In the genomic region with DNA sequence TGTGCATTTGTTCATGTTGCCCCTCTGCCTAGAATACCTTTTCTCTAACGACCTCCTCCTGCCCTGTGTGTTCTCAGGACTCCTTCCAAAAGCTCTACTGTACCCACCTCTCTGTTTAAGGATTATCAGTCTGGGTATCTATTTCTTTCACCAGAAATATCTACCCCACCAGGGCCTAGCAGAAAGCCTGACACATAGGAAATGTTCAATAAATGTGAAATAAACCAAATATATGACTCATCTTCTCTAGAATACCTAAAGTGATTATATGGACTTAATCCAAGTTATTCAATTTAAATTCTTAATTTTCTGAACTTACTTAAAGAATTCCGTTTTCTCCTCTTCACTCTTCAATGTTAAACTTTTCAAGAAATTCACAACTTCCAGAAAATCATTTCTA, we compare ENCODE assay signal across 18 cellular contexts. TPM values are rescaled to one million over a fixed set of nuclear protein-coding genes. Genes with fewer than 3 reads are reported as not detected.
DNase-seq lines count a peak whose midpoint lies in the region; ATAC-seq and TF ChIP-seq lines count a peak whose summit lies in the region.
"Had no signal": no experiment of that assay in that cellular context is flagged by ENCODE, and none has a peak within 500 bp of the region (broad histone marks: within the 10 kb centered on the region; RNA-seq: fewer than 3 reads in every experiment).

No MANE protein-coding gene starts in this region.

- peak overlapping the region; percentile 10; the same call in 1 of the 2 replicates for H3K4me2 ChIP-seq in SK-N-SH

- peaks cover 25 to 37% of the 10 kb centered on the region in 2 donors for H3K36me3 Mint-ChIP-seq in activated T-cell treated with anti-CD3 and anti-CD28 coated beads, Interleukin-2, amount 50 U/mL, for 72 hours (ENCODE audit: insufficient read depth in 2 of 2)
- H3K36me3 Mint-ChIP-seq in endothelial cell (ENCODE audit: low read depth, unreplicated experiment) (peaks cover 59% of the 10 kb centered on the region), natural killer cell (peaks cover 51% of the 10 kb centered on the region)

- H3K27me3 Mint-ChIP-seq in activated T-cell treated with anti-CD3 and anti-CD28 coated beads, Interleukin-2, amount 50 U/mL, for 72 hours (ENCODE audit: low read depth), result no peaks in the 10 kb centered on the region
- H3K27me3 Mint-ChIP-seq in endothelial cell (ENCODE audit: unreplicated experiment) (peaks cover 3% of the 10 kb centered on the region), natural killer cell (ENCODE audit: low read depth in 2 of 2) (no peaks in the 10 kb centered on the region)

- H4K20me1 ChIP-seq in SK-N-SH (ENCODE audit: insufficient read depth), result no peaks in the 10 kb centered on the region

- H3K9ac ChIP-seq in SK-N-SH, result peak overlapping the region; percentile 19; the same call in 1 of the 2 replicates

- H3K9me2 ChIP-seq in SK-N-SH, result no peaks in the 10 kb centered on the region

- WGBS in SK-N-SH (ENCODE audit: low lambda C conversion rate), result 40% methylated on average over 2 of the region's 2 CpGs

- H3K27ac Mint-ChIP-seq in activated T-cell treated with anti-CD3 and anti-CD28 coated beads, Interleukin-2, amount 50 U/mL, for 72 hours, result peak overlapping the region; percentile 64
- H3K27ac Mint-ChIP-seq in endothelial cell (ENCODE audit: unreplicated experiment) (no peak overlapping the region), natural killer cell (peak overlapping the region in 1 of 2 donors; percentile 16)

- no peak overlapping the region for H2AFZ ChIP-seq in SK-N-SH (ENCODE audit: low read depth)

- peak overlapping the region; percentile 85 to 87 for H3K27ac ChIP-seq in SK-N-SH (ENCODE audit: low read depth in 2 of 2, low read length in 1 of 2)
- H3K27ac ChIP-seq: SK-N-MC had no signal

- H3K4me3 ChIP-seq in SK-N-SH (ENCODE audit: low read depth in 2 of 2, low read length in 1 of 2), result no peak overlapping the region
- H3K4me3 ChIP-seq: SK-N-MC had no signal

- no peaks in the 10 kb centered on the region for H3K27me3 ChIP-seq in SK-N-SH (ENCODE audit: insufficient read depth)

- no peaks in the 10 kb centered on the region for H3K9me3 Mint-ChIP-seq in activated T-cell treated with anti-CD3 and anti-CD28 coated beads, Interleukin-2, amount 50 U/mL, for 72 hours
- H3K9me3 Mint-ChIP-seq in endothelial cell (ENCODE audit: unreplicated experiment), result no peaks in the 10 kb centered on the region
- no peaks in the 10 kb centered on the region for H3K9me3 Mint-ChIP-seq in natural killer cell

- peaks cover 8 to 19% of the 10 kb centered on the region in 2 experiments for H3K4me1 ChIP-seq in SK-N-SH (ENCODE audit: control insufficient read depth in 1 of 2, insufficient read depth in 2 of 2, low read depth in 1 of 2, low read length in 1 of 2)

- H3K79me2 ChIP-seq in SK-N-SH (ENCODE audit: insufficient read depth), result no peaks in the 10 kb centered on the region

- CTCF ChIA-PET in SK-N-SH (lab: Yijun Ruan, JAX), result interaction anchor here (1.2 kb wide), 1 partner anchor 21 kb away, joined by 3 read pairs; no protein-coding TSS in a partner anchor

- ATAC-seq in activated T-cell treated with anti-CD3 and anti-CD28 coated beads, Interleukin-2, amount 50 U/mL, for 72 hours (replicated peaks in 1 of 2), result no peak
- no peak for ATAC-seq in HG02970 (IDR thresholded peaks at IDR 0.05; ENCODE audit: low FRiP score, unreplicated experiment)
- no peak for ATAC-seq in HG03571 (IDR thresholded peaks at IDR 0.05; ENCODE audit: unreplicated experiment)
- ATAC-seq in natural killer cell, result no peak

- no peak for TF ChIP-seq RAD21 in SK-N-SH (IDR thresholded peaks at IDR 0.05; ENCODE audit: low read length)

- intact Hi-C loops in natural killer cell (cut with micrococcal nuclease), result no loop called here

- no peaks in the 10 kb centered on the region for H3K4me1 Mint-ChIP-seq in activated T-cell treated with anti-CD3 and anti-CD28 coated beads, Interleukin-2, amount 50 U/mL, for 72 hours (ENCODE audit: low read depth)
- H3K4me1 Mint-ChIP-seq in endothelial cell (ENCODE audit: unreplicated experiment) (peaks cover 2% of the 10 kb centered on the region), natural killer cell (no peaks in the 10 kb centered on the region)

- H3F3A ChIP-seq in SK-N-SH (replicated peaks; ENCODE audit: insufficient read depth), result peaks cover 41% of the 10 kb centered on the region

- POLR2A ChIA-PET in SK-N-SH (lab: Yijun Ruan, JAX), result no interaction called here

- DNase-seq in activated T-cell treated with anti-CD3 and anti-CD28 coated beads, Interleukin-2, amount 50 U/mL, for 72 hours, result no peak
- DNase-seq in activated T-cell treated with anti-CD3 and anti-CD28 coated beads, Interleukin-2, amount 50 U/mL, for 1 hour, result no peak
- no peak for DNase-seq in SK-N-SH
- no peak for DNase-seq in endothelial cell (ENCODE audit: low spot score)
- DNase-seq in natural killer cell, result no peak
- DNase-seq: 8988T, KBM-7, MV-4-11, NCI-H1105 treated with DMSO at 0.1 percent for 48 hours, NCI-H1694, NCI-H2029 treated with DMSO at 0.1 percent for 48 hours, NCI-H446 treated with DMSO at 0.1 percent for 48 hours, NCI-H526 treated with DMSO at 0.1 percent for 48 hours, RPMI8226, SHP77 had no signal

- peaks cover 72 to 85% of the 10 kb centered on the region in 2 experiments for H3K36me3 ChIP-seq in SK-N-SH (replicated peaks in 1 of 2; ENCODE audit: control insufficient read depth in 1 of 2, insufficient read depth in 2 of 2, low read length in 1 of 2)

- no peak for TF ChIP-seq CTCF in SK-N-SH (IDR thresholded peaks at IDR 0.05)
- TF ChIP-seq CTCF in endothelial cell (IDR thresholded peaks at IDR 0.05; ENCODE audit: unreplicated experiment), result no peak
- TF ChIP-seq CTCF in natural killer cell (IDR thresholded peaks at IDR 0.05), result no peak

- peak in 1 of 2 experiments; percentile 79; a peak in 2 of 4 replicates for TF ChIP-seq EP300 in SK-N-SH (IDR thresholded peaks at IDR 0.05; ENCODE audit: borderline replicate concordance in 1 of 2, low read depth in 1 of 2, low read length in 1 of 2)

- no peak overlapping the region for H3K4me3 Mint-ChIP-seq in activated T-cell treated with anti-CD3 and anti-CD28 coated beads, Interleukin-2, amount 50 U/mL, for 72 hours
- H3K4me3 Mint-ChIP-seq in endothelial cell (ENCODE audit: unreplicated experiment), result peak overlapping the region; percentile 21
- H3K4me3 Mint-ChIP-seq in natural killer cell, result no peak overlapping the region

- no peaks in the 10 kb centered on the region for H3K9me3 ChIP-seq in SK-N-SH

TF ChIP-seq in SK-N-SH, 30 proteins besides CTCF, POLR2A, EP300 and RAD21 (continues in another document):
- no peak for TF ChIP-seq EZH2phosphoT487 (IDR thresholded peaks at IDR 0.05; ENCODE audit: borderline replicate concordance, low read depth)
- TF ChIP-seq USF2 (IDR thresholded peaks at IDR 0.05; ENCODE audit: borderline replicate concordance, low read depth, low read length), result no peak
- TF ChIP-seq USF1 (IDR thresholded peaks at IDR 0.05; ENCODE audit: borderline replicate concordance, low read depth), result no peak
- peak; percentile 71 for TF ChIP-seq NFIC (IDR thresholded peaks at IDR 0.05; ENCODE audit: borderline replicate concordance)
- TF ChIP-seq TEAD4 (IDR thresholded peaks at IDR 0.05; ENCODE audit: borderline replicate concordance, insufficient read depth), result peak; percentile 78; the same call in 1 of the 2 replicates
- no peak for TF ChIP-seq REST (IDR thresholded peaks at IDR 0.05; ENCODE audit: low read depth, low read length)
- peak; percentile 85 for TF ChIP-seq TCF12 (IDR thresholded peaks at IDR 0.05)
- TF ChIP-seq ELF1 (IDR thresholded peaks at IDR 0.05), result no peak

RNA-seq across cellular contexts. Expression of gene SCYL3, which starts 27.1 kb away (rescaled TPM):
- total RNA-seq in activated T-cell treated with anti-CD3 and anti-CD28 coated beads, Interleukin-2, amount 50 U/mL, for 72 hours, result 10 to 100 TPM; 17.9 to 19.1 TPM
- 5.9 and 7.7 TPM in 2 replicates for polyA plus RNA-seq in SK-N-SH (2012; rRNA removed)
- polyA plus RNA-seq in SK-N-SH (2012; cell fraction: cytosol; rRNA removed), result 5.7 and 6.1 TPM in 2 replicates
- polyA plus RNA-seq in SK-N-SH (2012; cell fraction: nucleus; rRNA removed), result 11.6 and 15.3 TPM in 2 replicates
- total RNA-seq in endothelial cell (ENCODE audit: unreplicated experiment), result 19.2 TPM
- 10 to 100 TPM in 1 of 3 donors, 1 to 10 TPM in 2; 6.0 to 12.3 (median 7.0) TPM for total RNA-seq in natural killer cell
